Comparison of ENCODE assay signal across 9 cellular contexts in the genomic region with DNA sequence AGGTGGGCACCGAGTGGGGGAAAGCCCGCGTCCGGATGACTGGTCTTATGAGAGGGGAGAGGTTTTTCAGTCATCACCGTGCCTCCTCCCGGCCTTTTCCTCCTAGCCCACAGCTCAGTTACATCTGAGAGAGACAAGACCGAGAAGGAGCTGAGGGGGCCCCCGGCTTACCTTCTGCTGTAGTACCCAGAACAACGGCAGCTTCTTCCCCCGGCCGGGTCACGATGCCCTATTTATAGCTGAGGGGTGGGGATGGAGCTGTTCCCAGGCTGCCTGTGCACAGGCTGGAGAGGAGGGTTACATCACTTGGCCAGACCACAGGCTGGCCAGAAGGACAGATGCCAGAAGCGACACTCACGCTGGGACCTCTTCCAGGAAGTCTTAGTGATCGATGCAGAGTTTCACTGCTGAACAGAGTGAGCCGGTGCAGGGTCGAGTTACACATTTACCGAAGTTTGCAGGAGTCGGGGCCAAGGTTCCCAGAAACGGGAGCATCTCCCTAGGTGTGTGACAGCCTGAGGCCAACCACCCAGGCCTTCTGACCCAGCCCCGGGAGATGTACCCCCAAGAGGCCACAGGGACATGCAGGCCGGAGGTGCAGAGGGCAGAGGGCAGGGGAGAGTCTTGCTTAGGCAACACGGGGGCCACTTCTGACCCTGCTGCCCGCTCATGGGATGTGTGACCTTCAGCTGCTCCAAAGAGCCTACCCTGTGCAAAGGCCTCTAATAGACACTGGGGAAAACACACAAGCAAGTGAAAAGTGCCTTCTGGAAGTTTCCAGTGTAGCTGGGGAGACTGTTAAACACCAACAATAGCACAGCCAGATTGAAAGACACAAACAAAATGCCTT. TPM values are rescaled to one million over a fixed set of nuclear protein-coding genes. Genes with fewer than 3 reads are reported as not detected.
A peak's percentile ranks its signal among the peaks of the same experiment; 100 is the strongest.
DNase-seq lines count a peak whose midpoint lies in the region; ATAC-seq, FAIRE-seq and TF ChIP-seq lines count a peak whose summit lies in the region.
"Had no signal": no experiment of that assay in that cellular context is flagged by ENCODE, and none has a peak within 500 bp of the region (broad histone marks: within the 10 kb centered on the region; RNA-seq: fewer than 3 reads in every experiment).

A gene (minus strand): TSS at position 208 of the 850 bp plus-strand sequence. CDS start 3,299 bp downstream, outside the sequence.

- H3K4me1 Mint-ChIP-seq in progenitor cell of endocrine pancreas (ENCODE audit: low read depth) = peaks cover 18% of the 10 kb centered on the region

- peak; percentile 83 for FAIRE-seq in RCC 7860 (lab: Jason Lieb, UNC)

- peak; percentile 60 for DNase-seq in DMS53 treated with DMSO at 0.1 percent for 48 hours (lab: John Stamatoyannopoulos, UW; ENCODE audit: unreplicated experiment)
- peak; percentile 77 for DNase-seq in RCC 7860 (ENCODE audit: low spot score)
- DNase-seq in progenitor cell of endocrine pancreas (ENCODE audit: low spot score, unreplicated experiment) = no peak
- DNase-seq in NCI-H226 = no peak
- DNase-seq in NCI-H2227 treated with DMSO at 0.1 percent for 48 hours (lab: John Stamatoyannopoulos, UW) = no peak

- peaks cover 5% of the 10 kb centered on the region for H3K9me3 Mint-ChIP-seq in progenitor cell of endocrine pancreas (ENCODE audit: low read depth)

- peak within 1 kb of the TSS; percentile 65 for H3K27ac Mint-ChIP-seq in progenitor cell of endocrine pancreas

- H3K4me3 ChIP-seq in gastroesophageal sphincter = peak within 1 kb of the TSS in 1 of 2 donors; percentile 35

- H3K4me1 ChIP-seq in gastroesophageal sphincter = peaks cover 0 to 23% (median 12%) of the 10 kb centered on the region in 3 donors

- ATAC-seq in gastroesophageal sphincter = peak; percentile 92
- ATAC-seq in GM19324 (IDR thresholded peaks at IDR 0.05; ENCODE audit: low FRiP score, unreplicated experiment) = no peak
- ATAC-seq in HG02885 (IDR thresholded peaks at IDR 0.05; ENCODE audit: poor library complexity, unreplicated experiment) = no peak

- TF ChIP-seq EP300 in gastroesophageal sphincter (IDR thresholded peaks at IDR 0.05) = no peak

- peak within 1 kb of the TSS in 2 of 4 donors; percentile 47 to 49 for H3K27ac ChIP-seq in gastroesophageal sphincter

- no peaks in the 10 kb centered on the region for H3K27me3 Mint-ChIP-seq in progenitor cell of endocrine pancreas

- H3K36me3 Mint-ChIP-seq in progenitor cell of endocrine pancreas (ENCODE audit: insufficient read depth) = peaks cover 2% of the 10 kb centered on the region

- H3K36me3 ChIP-seq in gastroesophageal sphincter = no peaks in the 10 kb centered on the region

- H3K9me3 ChIP-seq in gastroesophageal sphincter = no peaks in the 10 kb centered on the region

- H3K4me3 Mint-ChIP-seq in progenitor cell of endocrine pancreas (ENCODE audit: low read depth) = peak within 1 kb of the TSS; percentile 8

- no peak for TF ChIP-seq POLR2A in gastroesophageal sphincter (IDR thresholded peaks at IDR 0.05)

- no peaks in the 10 kb centered on the region for H3K27me3 ChIP-seq in gastroesophageal sphincter

- 7% methylated on average over 3 of the region's 24 CpGs; no CpG with 5 or more reads in 1 of the 2 donors for WGBS in gastroesophageal sphincter (ENCODE audit: low coverage in 1 of 2), 2 donors

- TF ChIP-seq CTCF in gastroesophageal sphincter (IDR thresholded peaks at IDR 0.05) (no peak), progenitor cell of endocrine pancreas (IDR thresholded peaks at IDR 0.05; ENCODE audit: unreplicated experiment) (no peak)

RNA-seq across cellular contexts. Expression of the gene that starts here (rescaled TPM):
- total RNA-seq in gastroesophageal sphincter (10 to 100 TPM in 2 of 4 donors, 1 to 10 TPM in 2; 5.0 to 16.0 (median 8.4) TPM), progenitor cell of endocrine pancreas (12.5 and 13.5 TPM in 2 replicates)
- total RNA-seq: glomerular endothelial cell had no signal

Comparison
In these comparisons a context has a peak if more than half of its experiments do, and no peak if none do; other contexts are left out.
1. DNase-seq: peak in DMS53 treated with DMSO at 0.1 percent for 48 hours (single experiment) and RCC 7860 (single experiment); none in progenitor cell of endocrine pancreas (single experiment), NCI-H226 (single experiment) and NCI-H2227 treated with DMSO at 0.1 percent for 48 hours (single experiment).